ENCODE assay signal across 8 cellular contexts in genomic region chr17:59840908-59841666, GRCh38. TPM values are rescaled to one million over a fixed set of nuclear protein-coding genes. Genes with fewer than 3 reads are reported as not detected.
DNase-seq lines count a peak whose midpoint lies in the region; ATAC-seq and TF ChIP-seq lines count a peak whose summit lies in the region.

No MANE protein-coding gene starts in this region.

- POLR2A ChIA-PET in AG04449 (lab: Yijun Ruan, JAX) = interaction anchor here (0.7 to 13.4 kb wide), 8 partner anchors 12 to 88 kb away, joined by 3 to 449 read pairs (median 29); no protein-coding TSS in a partner anchor

- no peaks in the 10 kb centered on the region for H3K9me3 ChIP-seq in ascending aorta
- no peaks in the 10 kb centered on the region for H3K9me3 ChIP-seq in right lobe of liver
- H3K9me3 ChIP-seq in vagina = no peaks in the 10 kb centered on the region

- no peak for ATAC-seq in right lobe of liver
- ATAC-seq in GM19455 (IDR thresholded peaks at IDR 0.05; ENCODE audit: unreplicated experiment) = no peak

- H3K36me3 ChIP-seq in ascending aorta = peaks cover 10 to 24% of the 10 kb centered on the region in 2 donors
- peaks cover 0 to 13% (median 9%) of the 10 kb centered on the region in 4 donors for H3K36me3 ChIP-seq in right lobe of liver
- H3K36me3 ChIP-seq in vagina = peaks cover 0 to 14% of the 10 kb centered on the region in 2 donors

- intact Hi-C loops in ascending aorta (cut with DNase I) = no loop called here
- intact Hi-C loops in right lobe of liver (cut with DNase I) = no loop called here
- intact Hi-C loops in vagina (cut with DNase I) = loop anchor here (5.0 kb wide), 1 partner anchor 89 kb away; no protein-coding TSS in a partner anchor

- H3K4me1 ChIP-seq in ascending aorta (peaks cover 8 to 21% of the 10 kb centered on the region in 2 donors), right lobe of liver (peaks cover 0 to 54% (median 12%) of the 10 kb centered on the region in 4 donors), vagina (peaks cover 64% of the 10 kb centered on the region)

- H3K27me3 ChIP-seq in ascending aorta (no peaks in the 10 kb centered on the region), right lobe of liver (no peaks in the 10 kb centered on the region), vagina (no peaks in the 10 kb centered on the region)

- H3K27ac ChIP-seq in ascending aorta (peak overlapping the region; percentile 86 to 91), right lobe of liver (peak overlapping the region; percentile 96 to 99 (median 96)), vagina (peak overlapping the region; percentile 99)

- TF ChIP-seq POLR2A in right lobe of liver (IDR thresholded peaks at IDR 0.05) (peak; percentile 72), vagina (IDR thresholded peaks at IDR 0.05) (no peak)

- TF ChIP-seq CTCF in AG04449 (IDR thresholded peaks at IDR 0.05; ENCODE audit: insufficient read depth, low read length, missing control alignments) (no peak), ascending aorta (IDR thresholded peaks at IDR 0.05) (no peak), right lobe of liver (IDR thresholded peaks at IDR 0.05) (no peak), vagina (IDR thresholded peaks at IDR 0.05) (no peak)

- 27% methylated on average over 5 of the region's 5 CpGs for WGBS in right lobe of liver (ENCODE audit: insufficient coverage, low coverage, low lambda C conversion rate, missing lambda C conversion rate)

- CTCF ChIA-PET in AG04449 (lab: Yijun Ruan, JAX) = no interaction called here

- H3K4me3 ChIP-seq in AG04449 (ENCODE audit: low read depth, low read length) (peak overlapping the region; percentile 78), ascending aorta (peak overlapping the region; percentile 55 to 81), right lobe of liver (peak overlapping the region; percentile 50 to 64 (median 61)), vagina (peak overlapping the region; percentile 64 to 80)

- DNase-seq in AG04449 (ENCODE audit: low read depth, low spot score) (no peak), HCEC 1CT (peak; percentile 41), ascending aorta (ENCODE audit: low spot score in 2 of 2) (no peak), right lobe of liver (no peak), vagina (ENCODE audit: extremely low spot score in 2 of 2) (no peak), kidney glomerular epithelial cell (lab: John Stamatoyannopoulos, UW) (no peak), MV-4-11 (lab: John Stamatoyannopoulos, UW) (no peak)

RNA-seq across cellular contexts. Expression of gene TUBD1, which starts 51.7 kb away (rescaled TPM):
- total RNA-seq in ascending aorta (0.64 TPM), right lobe of liver (1 to 10 TPM; 2.9 to 5.5 (median 4.4) TPM), vagina (16.2 TPM)

RNA-seq across cellular contexts. Expression of gene RPS6KB1, which starts 51.8 kb away (rescaled TPM):
- total RNA-seq in ascending aorta (9.3 TPM), right lobe of liver (10 to 100 TPM; 11.3 to 20.3 (median 14.8) TPM), vagina (96.7 TPM)
